Comparison of ENCODE assay signal across 8 cellular contexts in the genomic region with DNA sequence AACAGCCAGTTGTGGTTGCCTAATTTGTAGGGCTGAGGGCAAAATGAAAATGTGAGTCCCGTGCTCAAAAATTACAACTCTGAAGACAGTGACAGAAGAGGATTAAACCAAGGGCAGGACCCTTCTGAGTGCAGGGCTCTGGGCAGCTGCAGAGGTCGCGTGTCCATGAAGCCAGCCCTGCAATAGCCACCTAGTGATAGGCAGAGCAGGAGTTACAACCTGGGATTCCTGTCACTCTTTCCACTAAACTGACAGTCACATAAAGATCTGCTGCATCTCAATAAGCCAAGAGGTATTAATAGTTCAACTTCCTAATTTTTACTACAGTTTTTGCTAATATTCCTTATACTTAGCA.
DNase-seq lines count a peak whose midpoint lies in the region; ATAC-seq and TF ChIP-seq lines count a peak whose summit lies in the region.

No MANE protein-coding gene starts in this region.

- no peak overlapping the region for H3K4me3 ChIP-seq in vagina

- no peak overlapping the region for H3K27ac ChIP-seq in vagina

- DNase-seq in activated T-helper 2 cell treated with anti-CD3 and anti-CD28 coated beads, Interferon-gamma antibody, Interleukin-2, Interleukin-4, amounts not matched to agents 10 μg/mL and 5 μg/mL and 100 μg/mL, durations not matched to agents 14 hours and 24 hours and 36 hours (ENCODE audit: low spot score), result no peak
- DNase-seq in neural crest cell (ENCODE audit: low read depth, low spot score), result no peak
- DNase-seq in NCI-H146 (lab: John Stamatoyannopoulos, UW), result no peak
- no peak for DNase-seq in vagina (ENCODE audit: extremely low spot score in 2 of 2)
- no peak for DNase-seq in occipital lobe (lab: John Stamatoyannopoulos, UW)
- DNase-seq in EL, result no peak

- intact Hi-C loops in activated T-helper 2 cell treated with anti-CD3 and anti-CD28 coated beads, Interferon-gamma antibody, Interleukin-2, Interleukin-4, amounts not matched to agents 10 μg/mL and 5 μg/mL and 100 μg/mL, durations not matched to agents 14 hours and 24 hours and 36 hours (cut with micrococcal nuclease), result loop anchor here (1.0 to 10.0 kb wide), 2 partner anchors 96 to 303 kb away; no protein-coding TSS in a partner anchor
- intact Hi-C loops in vagina (cut with DNase I), result loop anchor here (5.0 kb wide), 1 partner anchor 96 kb away; a partner anchor contains a TSS

- ATAC-seq in GM19035 (IDR thresholded peaks at IDR 0.05; ENCODE audit: unreplicated experiment) (peak; percentile 18), HG02852 (IDR thresholded peaks at IDR 0.05; ENCODE audit: unreplicated experiment) (peak; percentile 6)

- no peaks in the 10 kb centered on the region for H3K4me1 ChIP-seq in vagina

- no peaks in the 10 kb centered on the region for H3K27me3 Mint-ChIP-seq in activated T-helper 2 cell treated with anti-CD3 and anti-CD28 coated beads, Interferon-gamma antibody, Interleukin-2, Interleukin-4, amounts not matched to agents 10 μg/mL and 5 μg/mL and 100 μg/mL, durations not matched to agents 14 hours and 24 hours and 36 hours (ENCODE audit: low read depth)
- no peaks in the 10 kb centered on the region for H3K27me3 Mint-ChIP-seq in neural crest cell (ENCODE audit: low read depth)

- H3K4me3 Mint-ChIP-seq in activated T-helper 2 cell treated with anti-CD3 and anti-CD28 coated beads, Interferon-gamma antibody, Interleukin-2, Interleukin-4, amounts not matched to agents 10 μg/mL and 5 μg/mL and 100 μg/mL, durations not matched to agents 14 hours and 24 hours and 36 hours (ENCODE audit: low read depth), result peak overlapping the region; percentile 51
- H3K4me3 Mint-ChIP-seq in neural crest cell, result no peak overlapping the region

- no peak for TF ChIP-seq POLR2A in vagina (IDR thresholded peaks at IDR 0.05)

- TF ChIP-seq CTCF in neural crest cell (conservative IDR thresholded peaks at IDR 0.05), result no peak
- no peak for TF ChIP-seq CTCF in vagina (IDR thresholded peaks at IDR 0.05)

- no peaks in the 10 kb centered on the region for H3K36me3 ChIP-seq in vagina

- no peaks in the 10 kb centered on the region for H3K36me3 Mint-ChIP-seq in activated T-helper 2 cell treated with anti-CD3 and anti-CD28 coated beads, Interferon-gamma antibody, Interleukin-2, Interleukin-4, amounts not matched to agents 10 μg/mL and 5 μg/mL and 100 μg/mL, durations not matched to agents 14 hours and 24 hours and 36 hours (ENCODE audit: low read depth)
- H3K36me3 Mint-ChIP-seq in neural crest cell (ENCODE audit: low read depth), result no peaks in the 10 kb centered on the region

- H3K4me1 Mint-ChIP-seq in activated T-helper 2 cell treated with anti-CD3 and anti-CD28 coated beads, Interferon-gamma antibody, Interleukin-2, Interleukin-4, amounts not matched to agents 10 μg/mL and 5 μg/mL and 100 μg/mL, durations not matched to agents 14 hours and 24 hours and 36 hours (ENCODE audit: low read depth), result peaks cover 16% of the 10 kb centered on the region
- H3K4me1 Mint-ChIP-seq in neural crest cell, result no peaks in the 10 kb centered on the region

- H3K27me3 ChIP-seq in vagina, result no peaks in the 10 kb centered on the region

- H3K9me3 ChIP-seq in vagina, result no peaks in the 10 kb centered on the region

- H3K9me3 Mint-ChIP-seq in activated T-helper 2 cell treated with anti-CD3 and anti-CD28 coated beads, Interferon-gamma antibody, Interleukin-2, Interleukin-4, amounts not matched to agents 10 μg/mL and 5 μg/mL and 100 μg/mL, durations not matched to agents 14 hours and 24 hours and 36 hours, result no peaks in the 10 kb centered on the region
- H3K9me3 Mint-ChIP-seq in neural crest cell, result no peaks in the 10 kb centered on the region

- H3K27ac Mint-ChIP-seq in activated T-helper 2 cell treated with anti-CD3 and anti-CD28 coated beads, Interferon-gamma antibody, Interleukin-2, Interleukin-4, amounts not matched to agents 10 μg/mL and 5 μg/mL and 100 μg/mL, durations not matched to agents 14 hours and 24 hours and 36 hours, result no peak overlapping the region
- H3K27ac Mint-ChIP-seq in neural crest cell (ENCODE audit: unreplicated experiment), result peak overlapping the region; percentile 43
